ENCODE assay signal across 8 cellular contexts in the genomic region with DNA sequence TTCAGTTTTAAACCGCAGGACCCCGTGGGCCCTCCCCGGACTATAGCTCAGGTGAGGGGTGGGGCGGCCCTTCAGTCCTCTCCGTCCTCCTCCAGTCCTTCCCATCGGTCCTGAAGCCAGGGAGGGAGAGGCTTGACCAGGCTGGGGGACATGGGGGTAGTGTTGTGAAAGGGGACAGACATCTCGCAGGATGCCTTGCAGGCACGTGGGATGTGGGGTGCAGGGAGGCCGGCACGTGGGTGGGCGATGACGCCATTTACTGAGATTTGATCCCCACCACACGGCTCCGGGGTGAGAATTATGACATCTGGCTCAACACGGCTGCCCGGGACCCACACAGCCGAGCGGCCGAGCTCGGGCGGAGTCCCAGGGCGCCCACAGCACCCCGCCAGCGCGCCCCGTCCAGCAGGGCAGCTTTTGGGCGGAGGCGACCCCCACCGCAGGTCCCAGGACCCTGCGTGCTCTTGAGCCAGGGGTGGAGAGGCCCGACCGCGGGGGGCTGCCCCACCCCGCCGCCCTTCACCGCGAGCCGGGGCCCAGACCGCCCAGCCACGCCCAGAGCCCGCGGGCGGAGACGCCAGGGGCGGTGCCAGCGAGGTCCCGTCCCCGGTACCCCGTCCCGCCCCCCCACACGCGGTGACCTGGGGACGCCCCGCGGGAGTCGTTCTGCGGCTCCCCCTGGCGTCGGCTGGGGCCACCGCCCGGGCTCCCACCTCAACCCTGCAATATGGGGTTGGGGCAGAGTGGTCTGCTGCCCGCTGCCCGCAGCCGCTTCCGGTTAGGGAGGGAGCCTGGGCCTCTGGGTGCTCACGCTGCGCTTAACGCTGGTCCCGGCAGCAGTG. TPM values are rescaled to one million over a fixed set of nuclear protein-coding genes. Genes with fewer than 3 reads are reported as not detected.
A peak's percentile ranks its signal among the peaks of the same experiment; 100 is the strongest.
DNase-seq lines count a peak whose midpoint lies in the region; ATAC-seq, FAIRE-seq and TF ChIP-seq lines count a peak whose summit lies in the region.

No MANE protein-coding gene starts in this region.

- peak overlapping the region; percentile 23 for H3K4me3 ChIP-seq in astrocyte (ENCODE audit: insufficient read depth, low read depth, low read length)

- H3K27ac Mint-ChIP-seq in T-helper 17 cell, result no peak overlapping the region
- no peak overlapping the region for H3K27ac Mint-ChIP-seq in astrocyte (ENCODE audit: unreplicated experiment)

- FAIRE-seq in astrocyte (lab: Jason Lieb, UNC), result no peak

- H3K4me3 Mint-ChIP-seq in T-helper 17 cell (peak overlapping the region; percentile 72), astrocyte (ENCODE audit: unreplicated experiment) (no peak overlapping the region)

- in situ Hi-C loops in GM13977 (cut with MboI; ENCODE audit: low pct_unique_long_range_greater_than_20kb, low sequenced_read_pairs, unreplicated experiment), result loop anchor here (25.0 kb wide), 1 partner anchor 196 kb away; no protein-coding TSS in a partner anchor

- peaks cover 18% of the 10 kb centered on the region for H3K27me3 ChIP-seq in astrocyte (ENCODE audit: insufficient read depth, low read length)

- H3K36me3 ChIP-seq in astrocyte (ENCODE audit: insufficient read depth, low read length), result no peaks in the 10 kb centered on the region

- H3K4me2 ChIP-seq in astrocyte (ENCODE audit: low read length), result peak overlapping the region; percentile 77

- H3K9me3 ChIP-seq in T-helper 17 cell (ENCODE audit: control insufficient read depth, low read length, poor library complexity, severe bottlenecking) (no peaks in the 10 kb centered on the region), astrocyte (ENCODE audit: insufficient read depth, low read depth, low read length) (no peaks in the 10 kb centered on the region)

- H4K20me1 ChIP-seq in astrocyte (ENCODE audit: insufficient read depth, low read length), result no peaks in the 10 kb centered on the region

- H3K36me3 Mint-ChIP-seq in T-helper 17 cell (ENCODE audit: low read depth), result no peaks in the 10 kb centered on the region
- H3K36me3 Mint-ChIP-seq in astrocyte (ENCODE audit: low read depth, unreplicated experiment), result no peaks in the 10 kb centered on the region

- ATAC-seq in HG03354 (IDR thresholded peaks at IDR 0.05; ENCODE audit: poor library complexity, severe bottlenecking, unreplicated experiment) (peak; percentile 70), T-helper 17 cell (peak; percentile 95), HG03095 (IDR thresholded peaks at IDR 0.05; ENCODE audit: unreplicated experiment) (no peak)

- no peak overlapping the region for H3K27ac ChIP-seq in astrocyte (ENCODE audit: low read depth, low read length)

- no peak overlapping the region for H3K9ac ChIP-seq in astrocyte (ENCODE audit: low read length)

- peaks cover 3% of the 10 kb centered on the region for H3K4me1 Mint-ChIP-seq in T-helper 17 cell
- peaks cover 2% of the 10 kb centered on the region for H3K4me1 Mint-ChIP-seq in astrocyte (ENCODE audit: low read depth, unreplicated experiment)

- TF ChIP-seq CTCF in GM13977 (IDR thresholded peaks at IDR 0.05; ENCODE audit: extremely low read depth, insufficient read depth, missing control alignments) (peak; percentile 69), astrocyte (IDR thresholded peaks at IDR 0.05; ENCODE audit: insufficient read depth, low read depth, low read length) (no peak)

- H3K4me1 ChIP-seq in astrocyte (ENCODE audit: insufficient read depth, low read length), result peaks cover 6% of the 10 kb centered on the region

- H3K79me2 ChIP-seq in astrocyte (ENCODE audit: insufficient read depth, low read length), result no peaks in the 10 kb centered on the region

- peak overlapping the region; percentile 69 for H2AFZ ChIP-seq in astrocyte (ENCODE audit: low read depth, low read length)

- H3K27me3 Mint-ChIP-seq in T-helper 17 cell (peaks cover 8% of the 10 kb centered on the region), astrocyte (ENCODE audit: low read depth, unreplicated experiment) (peaks cover 32% of the 10 kb centered on the region)

- H3K9me3 Mint-ChIP-seq in astrocyte (ENCODE audit: unreplicated experiment), result no peaks in the 10 kb centered on the region

- DNase-seq in GM13977 (ENCODE audit: low spot score), result peak; percentile 94
- peak; percentile 67 to 80 (median 78) for DNase-seq in T-helper 17 cell
- DNase-seq in astrocyte (ENCODE audit: low read depth), result no peak
- DNase-seq in islet precursor cell, result peak; percentile 77
- peak; percentile 78 to 82 for DNase-seq in stimulated activated CD4-positive, alpha-beta T cell treated with anti-CD3 and anti-CD28 coated beads, Interleukin-4, amount 100 ng/mL, for 4 hours
- no peak for DNase-seq in C1 segment of cervical spinal cord (lab: John Stamatoyannopoulos, UW)

RNA-seq across cellular contexts. Expression of gene EXOC3L4, which starts 3.3 kb away (rescaled TPM):
- total RNA-seq in T-helper 17 cell, result not detected
- total RNA-seq in astrocyte, result not detected in 2 replicates

RNA-seq across cellular contexts. Expression of gene LBHD2, which starts 7.3 kb away (rescaled TPM):
- not detected for total RNA-seq in T-helper 17 cell
- total RNA-seq in astrocyte, result not detected in 2 replicates

RNA-seq across cellular contexts. Expression of gene TNFAIP2, which starts 32.0 kb away (rescaled TPM):
- total RNA-seq in T-helper 17 cell (10 to 100 TPM in 1 of 2 donors, 1 to 10 TPM in 1; 6.3 to 20.6 TPM), astrocyte (24.9 and 29.5 TPM in 2 replicates)

RNA-seq across cellular contexts. Expression of gene CDC42BPB, which starts 33.9 kb away (rescaled TPM):
- 10 to 100 TPM; 11.6 to 16.3 TPM for total RNA-seq in T-helper 17 cell
- total RNA-seq in astrocyte, result 116 and 119 TPM in 2 replicates

Comparison
In these comparisons a context has a peak if more than half of its experiments do, and no peak if none do; other contexts are left out.
1. DNase-seq: peak in GM13977 (single experiment), T-helper 17 cell (3 of 3), islet precursor cell (single experiment) and stimulated activated CD4-positive, alpha-beta T cell treated with anti-CD3 and anti-CD28 coated beads, Interleukin-4, amount 100 ng/mL, for 4 hours (2 of 2); none in astrocyte (single experiment) and C1 segment of cervical spinal cord (0 of 14).